ENCODE assay signal across 8 cellular contexts in the genomic region with DNA sequence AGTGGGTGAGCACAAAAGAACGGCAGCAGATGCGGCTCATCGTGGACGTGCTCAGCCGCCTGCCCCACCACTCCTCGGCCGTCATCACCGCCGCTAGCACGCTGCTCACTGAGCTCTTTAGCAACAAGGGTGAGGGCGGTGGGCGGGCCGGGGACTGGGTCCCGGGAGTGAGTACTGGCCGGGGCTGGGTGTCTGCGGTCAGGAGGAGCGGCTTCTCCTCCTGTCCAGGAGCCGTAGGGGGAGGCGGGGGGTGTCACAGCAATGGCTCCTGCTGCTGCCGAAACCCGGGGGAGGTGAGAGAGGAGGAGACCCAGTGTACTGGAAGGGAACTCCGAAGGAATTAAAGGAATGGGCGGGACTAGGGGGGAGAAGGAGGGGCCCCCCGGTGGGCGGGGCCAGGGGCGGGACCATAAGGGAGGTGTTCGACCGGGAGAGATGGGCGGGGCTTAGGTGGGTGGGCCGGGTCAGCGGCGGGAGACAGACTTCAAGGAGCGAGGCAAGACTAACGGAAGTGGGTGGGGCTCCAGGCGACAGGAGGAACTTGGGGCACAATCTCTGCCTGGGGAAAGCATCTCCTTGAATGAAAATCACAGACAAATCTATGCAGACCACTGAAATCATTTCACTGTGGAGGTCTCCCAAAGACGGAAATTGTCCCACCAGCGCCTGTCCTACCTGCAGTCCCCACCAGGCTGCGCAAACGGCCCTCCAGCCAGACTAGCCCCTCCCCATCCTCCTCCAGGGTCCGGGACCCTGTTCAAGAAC. TPM values are rescaled to one million over a fixed set of nuclear protein-coding genes. Genes with fewer than 3 reads are reported as not detected.
DNase-seq lines count a peak whose midpoint lies in the region; ATAC-seq and TF ChIP-seq lines count a peak whose summit lies in the region.

No MANE protein-coding gene starts in this region.

- no peaks in the 10 kb centered on the region for H3K9me3 Mint-ChIP-seq in HFFc6

- H3K27ac ChIP-seq in psoas muscle (no peak overlapping the region), urinary bladder (ENCODE audit: low read depth) (no peak overlapping the region)

- peak overlapping the region; percentile 84 for H3K27ac Mint-ChIP-seq in HFFc6

- H3K36me3 ChIP-seq in psoas muscle (ENCODE audit: insufficient read depth in 1 of 2, low read depth in 1 of 2), result peaks cover 0 to 22% of the 10 kb centered on the region in 2 donors
- no peaks in the 10 kb centered on the region for H3K36me3 ChIP-seq in urinary bladder (ENCODE audit: insufficient read depth)

- peaks cover 4% of the 10 kb centered on the region for H3K27me3 Mint-ChIP-seq in HFFc6 (ENCODE audit: insufficient read depth)

- H3K9me3 ChIP-seq in psoas muscle, result no peaks in the 10 kb centered on the region

- ATAC-seq in left ventricle myocardium superior (peak; percentile 92), psoas muscle (peak; percentile 88 to 93 (median 92))

- H3K4me3 Mint-ChIP-seq in HFFc6, result peak overlapping the region; percentile 90

- H3K27me3 ChIP-seq in psoas muscle (ENCODE audit: insufficient read depth in 3 of 3, low read length in 2 of 3), result peaks cover 0 to 43% (median 19%) of the 10 kb centered on the region in 3 donors

- H3K4me1 ChIP-seq in psoas muscle (peaks cover 30% of the 10 kb centered on the region), urinary bladder (ENCODE audit: insufficient read depth) (peaks cover 3% of the 10 kb centered on the region)

- peak; percentile 98 for DNase-seq in EH (ENCODE audit: low read depth)
- DNase-seq in HFFc6, result peak; percentile 93
- peak; percentile 76 for DNase-seq in NCI-H146 treated with DMSO at 0.1 percent for 48 hours (lab: John Stamatoyannopoulos, UW; ENCODE audit: unreplicated experiment)
- peak; percentile 95 to 99 (median 98) for DNase-seq in T-helper 1 cell
- peak; percentile 98 for DNase-seq in amniotic epithelial cell (ENCODE audit: low read depth)
- peak; percentile 97 for DNase-seq in left ventricle myocardium superior
- peak; percentile 97 for DNase-seq in psoas muscle

- peaks cover 47% of the 10 kb centered on the region for H3K4me1 Mint-ChIP-seq in HFFc6 (ENCODE audit: low read depth)

- WGBS in psoas muscle, 3 donors, result 0 to 1% (median 1%) methylated on average over 39 to 40 of the region's 40 CpGs
- under 1% methylated on average over 40 of the region's 40 CpGs for WGBS in urinary bladder

- peak overlapping the region; percentile 69 for H3K4me3 ChIP-seq in psoas muscle
- peak overlapping the region; percentile 51 for H3K4me3 ChIP-seq in urinary bladder (ENCODE audit: low read depth, low read length)

- TF ChIP-seq CTCF in HFFc6 (IDR thresholded peaks at IDR 0.05) (peak; percentile 79), psoas muscle (IDR thresholded peaks at IDR 0.05) (peak; percentile 44)

- intact Hi-C loops in left ventricle myocardium superior (cut with micrococcal nuclease) (no loop called here), psoas muscle (cut with DNase I) (no loop called here)

- 0 out of 2 replicates have a peak, but pooled peaks cover 7% of the 10 kb centered on the region for H3K36me3 Mint-ChIP-seq in HFFc6 (ENCODE audit: low read depth)

RNA-seq across cellular contexts. Expression of a gene that starts 2.3 kb away (rescaled TPM):
- 1 to 10 TPM in 3 of 6 experiments, under 1 TPM in 3; 0.63 to 1.1 (median 0.91) TPM for total RNA-seq in HFFc6 (2021; fragmentation: NEBNext Ultra II Directional; extraction: Animal tissue kit (Norgen Biotek cat#: 25700))
- total RNA-seq in left ventricle myocardium superior (0.57 TPM), psoas muscle (under 1 TPM in 2 of 4 donors, not detected in 2; 0.20 to 0.28 TPM), urinary bladder (0.90 TPM)
- polyA plus RNA-seq in psoas muscle (10 to 100 TPM in 1 of 3 donors, under 1 TPM in 2; 0.10 to 13.5 (median 0.11) TPM), urinary bladder (2.1 TPM)

RNA-seq across cellular contexts. Expression of a gene that starts 8.0 kb away (rescaled TPM):
- 10 to 100 TPM; 27.8 to 32.7 (median 29.2) TPM for total RNA-seq in HFFc6 (2021; fragmentation: NEBNext Ultra II Directional; extraction: Animal tissue kit (Norgen Biotek cat#: 25700))
- 20.7 TPM for total RNA-seq in left ventricle myocardium superior
- total RNA-seq in psoas muscle, result 10 to 100 TPM; 13.2 to 25.4 (median 18.3) TPM
- polyA plus RNA-seq in psoas muscle, result 10 to 100 TPM; 22.2 to 52.6 (median 42.4) TPM
- 39.0 TPM for total RNA-seq in urinary bladder
- polyA plus RNA-seq in urinary bladder, result 39.7 TPM

RNA-seq across cellular contexts. Expression of a gene that starts 53.0 kb away (rescaled TPM):
- total RNA-seq in HFFc6 (2021; fragmentation: NEBNext Ultra II Directional; extraction: Animal tissue kit (Norgen Biotek cat#: 25700)), result under 1 TPM in 1 of 6 experiments, not detected in 5; 0.43 TPM
- total RNA-seq in left ventricle myocardium superior, result not detected
- not detected for total RNA-seq in psoas muscle
- polyA plus RNA-seq in psoas muscle, result not detected
- not detected for total RNA-seq in urinary bladder
- polyA plus RNA-seq in urinary bladder, result not detected

RNA-seq across cellular contexts. Expression of a gene that starts 59.7 kb away (rescaled TPM):
- 100 to 1,000 TPM in 1 of 6 experiments, 10 to 100 TPM in 5; 86.6 to 101 (median 94.5) TPM for total RNA-seq in HFFc6 (2021; fragmentation: NEBNext Ultra II Directional; extraction: Animal tissue kit (Norgen Biotek cat#: 25700))
- 58.2 TPM for total RNA-seq in left ventricle myocardium superior
- total RNA-seq in psoas muscle, result 10 to 100 TPM; 39.6 to 65.9 (median 52.9) TPM
- polyA plus RNA-seq in psoas muscle, result 10 to 100 TPM; 42.7 to 52.9 (median 47.9) TPM
- 17.2 TPM for total RNA-seq in urinary bladder
- polyA plus RNA-seq in urinary bladder, result 20.9 TPM
